In genomic region chr2:105873281-105873680, GRCh38 we compare ENCODE assay signal across 8 cellular contexts.
DNase-seq lines count a peak whose midpoint lies in the region; ATAC-seq and TF ChIP-seq lines count a peak whose summit lies in the region.

No MANE protein-coding gene starts in this region.

- H3K27ac Mint-ChIP-seq in central memory CD8-positive, alpha-beta T cell (ENCODE audit: low read depth) = peak overlapping the region; percentile 81

- no peak for DNase-seq in activated T-cell treated with anti-CD3 and anti-CD28 coated beads, Interleukin-2, amount 50 U/mL, for 4 hours
- no peak for DNase-seq in activated T-cell treated with anti-CD3 and anti-CD28 coated beads, Interleukin-2, amount 50 U/mL, for 1 hour
- no peak for DNase-seq in central memory CD8-positive, alpha-beta T cell (ENCODE audit: low spot score in 2 of 2)
- DNase-seq in upper lobe of right lung (no peak), superior temporal gyrus (ENCODE audit: extremely low spot score) (no peak), glomerular visceral epithelial cell (ENCODE audit: extremely low spot score) (no peak)
- no peak for DNase-seq in NK-92 treated with Interleukin-12 subunit alpha and Interleukin-12 subunit beta, amount 100 ng/mL, for 24 hours (lab: John Stamatoyannopoulos, UW)

- ATAC-seq in activated T-cell treated with anti-CD3 and anti-CD28 coated beads, Interleukin-2, amount 50 U/mL, for 4 hours = peak; percentile 16 to 22
- peak; percentile 3 for ATAC-seq in HG03045 (IDR thresholded peaks at IDR 0.05; ENCODE audit: unreplicated experiment)
- no peak for ATAC-seq in central memory CD8-positive, alpha-beta T cell (replicated peaks; ENCODE audit: extremely low read depth, poor library complexity, severe bottlenecking)
- ATAC-seq in upper lobe of right lung = no peak

- H3K9me3 Mint-ChIP-seq in activated T-cell treated with anti-CD3 and anti-CD28 coated beads, Interleukin-2, amount 50 U/mL, for 4 hours = no peaks in the 10 kb centered on the region
- H3K9me3 Mint-ChIP-seq in central memory CD8-positive, alpha-beta T cell = no peaks in the 10 kb centered on the region

- TF ChIP-seq CTCF in upper lobe of right lung (IDR thresholded peaks at IDR 0.05) = no peak

- H3K36me3 Mint-ChIP-seq in activated T-cell treated with anti-CD3 and anti-CD28 coated beads, Interleukin-2, amount 50 U/mL, for 4 hours (ENCODE audit: insufficient read depth) = peaks cover 35% of the 10 kb centered on the region
- H3K36me3 Mint-ChIP-seq in central memory CD8-positive, alpha-beta T cell (ENCODE audit: insufficient read depth) = peaks cover 13% of the 10 kb centered on the region

- no peaks in the 10 kb centered on the region for H3K27me3 ChIP-seq in upper lobe of right lung

- H3K4me3 Mint-ChIP-seq in activated T-cell treated with anti-CD3 and anti-CD28 coated beads, Interleukin-2, amount 50 U/mL, for 4 hours = peak overlapping the region; percentile 33
- H3K4me3 Mint-ChIP-seq in central memory CD8-positive, alpha-beta T cell = peak overlapping the region; percentile 58

- no peaks in the 10 kb centered on the region for H3K27me3 Mint-ChIP-seq in activated T-cell treated with anti-CD3 and anti-CD28 coated beads, Interleukin-2, amount 50 U/mL, for 4 hours (ENCODE audit: low read depth)
- H3K27me3 Mint-ChIP-seq in central memory CD8-positive, alpha-beta T cell = no peaks in the 10 kb centered on the region

- no peak overlapping the region for H3K4me3 ChIP-seq in upper lobe of right lung

- peaks cover 93% of the 10 kb centered on the region for H3K4me1 Mint-ChIP-seq in activated T-cell treated with anti-CD3 and anti-CD28 coated beads, Interleukin-2, amount 50 U/mL, for 4 hours (ENCODE audit: low read depth)
- peaks cover 73% of the 10 kb centered on the region for H3K4me1 Mint-ChIP-seq in central memory CD8-positive, alpha-beta T cell

- peaks cover 27% of the 10 kb centered on the region for H3K4me1 ChIP-seq in upper lobe of right lung

- H3K9me3 ChIP-seq in upper lobe of right lung = no peaks in the 10 kb centered on the region

- intact Hi-C loops in upper lobe of right lung (cut with DNase I) = no loop called here

- no peaks in the 10 kb centered on the region for H3K36me3 ChIP-seq in upper lobe of right lung

- peak overlapping the region; percentile 3 for H3K27ac ChIP-seq in upper lobe of right lung

Comparison
In these comparisons a context has a peak if more than half of its experiments do, and no peak if none do; other contexts are left out.
1. ATAC-seq: peak in activated T-cell treated with anti-CD3 and anti-CD28 coated beads, Interleukin-2, amount 50 U/mL, for 4 hours (2 of 2) and HG03045 (single experiment); none in central memory CD8-positive, alpha-beta T cell (single experiment) and upper lobe of right lung (single experiment).